Comparison of ENCODE assay signal across 23 cellular contexts in genomic region chr2:239520811-239521517, GRCh38.
"Had no signal": no experiment of that assay in that cellular context is flagged by ENCODE, and none has a peak within 500 bp of the region (broad histone marks: within the 10 kb centered on the region; RNA-seq: fewer than 3 reads in every experiment).

No MANE protein-coding gene starts in this region.

- DNase-seq: activated CD4-positive, alpha-beta T cell treated with anti-CD3 and anti-CD28 coated beads for 48 hours; activated CD4-positive, alpha-beta T cell treated with anti-CD3 and anti-CD28 coated beads, Interleukin-2, amount 50 U/mL, for 4 hours; activated CD4-positive, CD25-positive, alpha-beta regulatory T cell treated with anti-CD3 and anti-CD28 coated beads, Interleukin-2, amount 50 U/mL, for 72 hours; activated CD8-positive, alpha-beta memory T cell treated with anti-CD3 and anti-CD28 coated beads, Interleukin-2, amount 50 U/mL, for 48 hours; activated CD8-positive, alpha-beta T cell treated with anti-CD3 and anti-CD28 coated beads, Interleukin-2, amount 10 ng/mL, durations not matched to agents 7 days and 5 days; activated naive CD8-positive, alpha-beta T cell treated with anti-CD3 and anti-CD28 coated beads, Interleukin-2, amount 50 U/mL, for 24 hours; activated T-cell treated with anti-CD3 and anti-CD28 coated beads, Interleukin-2, amount 50 U/mL, for 1 hour; amniotic stem cell; body of pancreas; MG63; MV-4-11; NCI-H1105; NCI-H1436; NCI-H2029 treated with DMSO at 0.1 percent for 48 hours; PC-3; SIG-M5; T-helper 17 cell; T-helper 9 cell had no signal

- H3K27me3 ChIP-seq: ascending aorta, body of pancreas, MG63 had no signal

- H3K4me1 ChIP-seq: ascending aorta, body of pancreas had no signal

- H3K36me3 ChIP-seq: ascending aorta, MG63 had no signal

- H3K9me3 Mint-ChIP-seq: activated naive CD4-positive, alpha-beta T cell treated with anti-CD3 and anti-CD28 coated beads, Interleukin-2, amount 50 U/mL, for 72 hours; activated naive CD8-positive, alpha-beta T cell treated with anti-CD3 and anti-CD28 coated beads, Interleukin-2, amount 50 U/mL, for 24 hours; WTC11 had no signal

- FAIRE-seq: bronchial epithelial cell, RCC 7860 had no signal

- H3K27ac Mint-ChIP-seq: activated CD8-positive, alpha-beta T cell treated with anti-CD3 and anti-CD28 coated beads, Interleukin-2, amount 10 ng/mL, durations not matched to agents 7 days and 5 days; activated naive CD4-positive, alpha-beta T cell treated with anti-CD3 and anti-CD28 coated beads, Interleukin-2, amount 50 U/mL, for 72 hours; activated naive CD8-positive, alpha-beta T cell treated with anti-CD3 and anti-CD28 coated beads, Interleukin-2, amount 50 U/mL, for 24 hours; T-helper 17 cell; WTC11 had no signal

- H3K4me3 ChIP-seq: ascending aorta, body of pancreas, MG63 had no signal

- ATAC-seq: activated CD8-positive, alpha-beta T cell treated with anti-CD3 and anti-CD28 coated beads, Interleukin-2, amount 10 ng/mL, durations not matched to agents 7 days and 5 days; activated naive CD4-positive, alpha-beta T cell treated with anti-CD3 and anti-CD28 coated beads, Interleukin-2, amount 50 U/mL, for 72 hours; activated naive CD8-positive, alpha-beta T cell treated with anti-CD3 and anti-CD28 coated beads, Interleukin-2, amount 50 U/mL, for 24 hours; body of pancreas; PC-3; T-helper 17 cell; WTC11 had no signal

- H3K4me1 Mint-ChIP-seq: activated naive CD8-positive, alpha-beta T cell treated with anti-CD3 and anti-CD28 coated beads, Interleukin-2, amount 50 U/mL, for 24 hours had no signal

- H3K27ac ChIP-seq: ascending aorta, body of pancreas had no signal

- H3K9me3 ChIP-seq: ascending aorta, body of pancreas, MG63 had no signal

- H3K4me3 Mint-ChIP-seq: activated CD8-positive, alpha-beta T cell treated with anti-CD3 and anti-CD28 coated beads, Interleukin-2, amount 10 ng/mL, durations not matched to agents 7 days and 5 days; activated naive CD8-positive, alpha-beta T cell treated with anti-CD3 and anti-CD28 coated beads, Interleukin-2, amount 50 U/mL, for 24 hours; T-helper 17 cell; WTC11 had no signal

- H3K36me3 Mint-ChIP-seq: activated naive CD4-positive, alpha-beta T cell treated with anti-CD3 and anti-CD28 coated beads, Interleukin-2, amount 50 U/mL, for 72 hours; WTC11 had no signal
